ENCODE assay signal across 2 cellular contexts in the genomic region with DNA sequence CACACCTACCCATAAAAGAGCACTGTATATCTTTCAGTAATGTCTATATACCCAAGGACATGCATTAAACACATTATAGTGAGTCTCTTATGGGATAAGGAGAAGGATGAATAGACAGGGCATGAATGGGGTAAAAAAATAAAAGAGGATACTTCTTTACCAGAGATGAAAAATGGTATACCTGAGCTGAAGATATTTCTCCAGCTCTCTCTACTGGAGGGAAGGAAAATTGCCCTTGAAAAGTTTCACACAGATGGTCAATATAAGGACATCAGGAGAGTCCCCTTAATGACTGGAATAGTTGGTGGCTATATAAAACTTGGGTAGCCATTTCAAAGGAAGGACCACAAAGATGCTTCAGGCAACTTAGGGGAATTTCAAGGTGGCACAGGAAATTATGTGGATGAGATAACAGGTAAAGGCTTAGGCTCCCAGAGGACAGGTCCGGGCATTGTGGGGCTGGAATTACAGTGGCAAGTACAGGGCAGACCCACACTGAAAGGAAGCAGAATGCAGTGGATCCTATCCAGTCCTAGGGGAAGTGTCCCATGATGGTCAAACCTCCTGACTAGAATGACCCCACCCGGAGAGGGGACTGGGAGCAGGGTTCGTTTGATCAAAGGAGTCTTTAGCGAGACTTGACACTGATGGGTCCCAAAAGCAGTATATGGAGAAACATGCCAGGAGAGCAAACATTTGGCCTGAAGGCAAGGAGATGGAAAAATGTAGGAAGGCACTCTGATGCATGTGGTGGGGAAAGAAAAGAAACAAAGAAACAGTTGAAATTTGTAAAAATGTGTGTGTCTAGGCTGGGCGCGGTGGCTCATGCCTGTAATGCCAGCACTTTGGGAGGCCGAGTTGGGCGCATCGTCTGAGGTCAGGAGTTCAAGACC.
A peak's percentile ranks its signal among the peaks of the same experiment; 100 is the strongest.
TF ChIP-seq lines count a peak whose summit lies in the region.

No MANE protein-coding gene starts in this region.

TF ChIP-seq in A549, 52 proteins besides CTCF, POLR2A, EP300 and RAD21:
- no peak for TF ChIP-seq BHLHE40 (IDR thresholded peaks at IDR 0.05; ENCODE audit: low read depth, low read length)
- 0 out of 3 replicates have a peak, but pooled peaks have one; percentile 23 for TF ChIP-seq SMC3 (IDR thresholded peaks at IDR 0.05)

TF ChIP-seq in HCT116, 20 proteins besides CTCF, POLR2A, EP300 and RAD21:
- TF ChIP-seq SP1 (IDR thresholded peaks at IDR 0.05; ENCODE audit: low read depth) (no peak), ELF1 (IDR thresholded peaks at IDR 0.05; ENCODE audit: borderline replicate concordance, low read depth) (no peak), EZH2phosphoT487 (IDR thresholded peaks at IDR 0.05; ENCODE audit: borderline replicate concordance) (no peak), REST (IDR thresholded peaks at IDR 0.05; ENCODE audit: low read depth) (no peak), YY1 (IDR thresholded peaks at IDR 0.05; ENCODE audit: extremely low read depth, insufficient replicate concordance, low read depth, low read length) (no peak), EGR1 (IDR thresholded peaks at IDR 0.05; ENCODE audit: low read depth) (no peak), ZNF274 (IDR thresholded peaks at IDR 0.05; ENCODE audit: low read depth, low read length) (no peak), POLR2AphosphoS5 (IDR thresholded peaks at IDR 0.05; ENCODE audit: low read depth, low read length) (no peak), ZFX (IDR thresholded peaks at IDR 0.05) (no peak), EZH2 (IDR thresholded peaks at IDR 0.05) (no peak), FOSL1 (IDR thresholded peaks at IDR 0.05; ENCODE audit: low read depth) (no peak), SRF (IDR thresholded peaks at IDR 0.05; ENCODE audit: low read depth) (no peak), CEBPB (IDR thresholded peaks at IDR 0.05; ENCODE audit: low read depth) (no peak), JUND (IDR thresholded peaks at IDR 0.05) (no peak), TCF7L2 (IDR thresholded peaks at IDR 0.05; ENCODE audit: borderline replicate concordance, extremely low read depth, insufficient read depth, insufficient read length) (no peak), SIN3A (IDR thresholded peaks at IDR 0.05; ENCODE audit: low read depth) (no peak), CBX3 (IDR thresholded peaks at IDR 0.05; ENCODE audit: low read depth) (no peak)
- TF ChIP-seq, protein P1, sequence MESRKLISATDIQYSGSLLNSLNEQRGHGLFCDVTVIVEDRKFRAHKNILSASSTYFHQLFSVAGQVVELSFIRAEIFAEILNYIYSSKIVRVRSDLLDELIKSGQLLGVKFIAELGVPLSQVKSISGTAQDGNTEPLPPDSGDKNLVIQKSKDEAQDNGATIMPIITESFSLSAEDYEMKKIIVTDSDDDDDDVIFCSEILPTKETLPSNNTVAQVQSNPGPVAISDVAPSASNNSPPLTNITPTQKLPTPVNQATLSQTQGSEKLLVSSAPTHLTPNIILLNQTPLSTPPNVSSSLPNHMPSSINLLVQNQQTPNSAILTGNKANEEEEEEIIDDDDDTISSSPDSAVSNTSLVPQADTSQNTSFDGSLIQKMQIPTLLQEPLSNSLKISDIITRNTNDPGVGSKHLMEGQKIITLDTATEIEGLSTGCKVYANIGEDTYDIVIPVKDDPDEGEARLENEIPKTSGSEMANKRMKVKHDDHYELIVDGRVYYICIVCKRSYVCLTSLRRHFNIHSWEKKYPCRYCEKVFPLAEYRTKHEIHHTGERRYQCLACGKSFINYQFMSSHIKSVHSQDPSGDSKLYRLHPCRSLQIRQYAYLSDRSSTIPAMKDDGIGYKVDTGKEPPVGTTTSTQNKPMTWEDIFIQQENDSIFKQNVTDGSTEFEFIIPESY (IDR thresholded peaks at IDR 0.05; ENCODE audit: extremely low read depth, insufficient replicate concordance, low read length) = no peak
- TF ChIP-seq, protein P2, sequence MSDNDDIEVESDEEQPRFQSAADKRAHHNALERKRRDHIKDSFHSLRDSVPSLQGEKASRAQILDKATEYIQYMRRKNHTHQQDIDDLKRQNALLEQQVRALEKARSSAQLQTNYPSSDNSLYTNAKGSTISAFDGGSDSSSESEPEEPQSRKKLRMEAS (IDR thresholded peaks at IDR 0.05) = no peak
- TF ChIP-seq, protein P3, sequence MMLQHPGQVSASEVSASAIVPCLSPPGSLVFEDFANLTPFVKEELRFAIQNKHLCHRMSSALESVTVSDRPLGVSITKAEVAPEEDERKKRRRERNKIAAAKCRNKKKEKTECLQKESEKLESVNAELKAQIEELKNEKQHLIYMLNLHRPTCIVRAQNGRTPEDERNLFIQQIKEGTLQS (IDR thresholded peaks at IDR 0.05) = no peak
